In genomic region chr7:122014697-122015096, GRCh38 we compare ENCODE assay signal across 22 cellular contexts.
A peak's percentile ranks its signal among the peaks of the same experiment; 100 is the strongest.
DNase-seq lines count a peak whose midpoint lies in the region; ATAC-seq, FAIRE-seq and TF ChIP-seq lines count a peak whose summit lies in the region.
"Had no signal": no experiment of that assay in that cellular context is flagged by ENCODE, and none has a peak within 500 bp of the region (broad histone marks: within the 10 kb centered on the region; RNA-seq: fewer than 3 reads in every experiment).

No MANE protein-coding gene starts in this region.

- no peaks in the 10 kb centered on the region for H3K9me2 ChIP-seq in SK-N-SH

- H3K14ac ChIP-seq in H9 (ENCODE audit: insufficient read depth, low read length) = no peak overlapping the region

- H3K27me3 ChIP-seq in H9 (ENCODE audit: insufficient read depth, low read length) (no peaks in the 10 kb centered on the region), SK-N-SH (ENCODE audit: insufficient read depth) (peaks cover 18% of the 10 kb centered on the region), foreskin keratinocyte (no peaks in the 10 kb centered on the region)
- H3K27me3 ChIP-seq: adrenal gland, heart right ventricle, transverse colon had no signal

- H3K9me3 Mint-ChIP-seq in H9 (no peaks in the 10 kb centered on the region), glutamatergic neuron (ENCODE audit: unreplicated experiment) (no peaks in the 10 kb centered on the region)
- no peaks in the 10 kb centered on the region for H3K9me3 Mint-ChIP-seq in stimulated activated naive B cell treated with anti-CD40 and anti-IgM and Interleukin-4, amounts not matched to agents 10 μg/mL and 1 μg/mL and 100 μg/mL, for 72 hours
- H3K9me3 Mint-ChIP-seq: activated CD8-positive, alpha-beta T cell treated with anti-CD3 and anti-CD28 coated beads for 36 hours; activated T-helper 1 cell treated with anti-CD3 and anti-CD28 coated beads, Interleukin-12 subunit alpha, Interleukin-12 subunit beta, Interleukin-2, Interleukin-4 antibody, amounts not matched to agents 30 ng/mL and 10 ng/mL and 1 ng/mL, durations not matched to agents 14 hours and 24 hours and 36 hours; stimulated activated effector memory CD8-positive, alpha-beta T cell treated with anti-CD3 and anti-CD28 coated beads, Interleukin-12 subunit alpha, Interleukin-12 subunit beta, amount 100 ng/mL, for 72 hours had no signal

- H3K27ac ChIP-seq in H9 (ENCODE audit: insufficient read length, low read depth, low read length) (no peak overlapping the region), SK-N-SH (ENCODE audit: low read depth in 2 of 2, low read length in 1 of 2) (no peak overlapping the region), foreskin keratinocyte (no peak overlapping the region)
- H3K27ac ChIP-seq: adrenal gland, epithelial cell of prostate, heart right ventricle, transverse colon had no signal

- no peak overlapping the region for H2BK5ac ChIP-seq in H9 (ENCODE audit: insufficient read length, low read length)

- no peaks in the 10 kb centered on the region for H4K20me1 ChIP-seq in H9 (ENCODE audit: control insufficient read depth, insufficient read depth, insufficient read length)
- no peaks in the 10 kb centered on the region for H4K20me1 ChIP-seq in SK-N-SH (ENCODE audit: insufficient read depth)

- H3K56ac ChIP-seq in H9 (ENCODE audit: insufficient read length, low read depth, low read length) = no peak overlapping the region

- no peak overlapping the region for H4K5ac ChIP-seq in H9 (ENCODE audit: insufficient read length, low read depth, low read length)

- no peaks in the 10 kb centered on the region for H3F3A ChIP-seq in SK-N-SH (replicated peaks; ENCODE audit: insufficient read depth)

- H3K23ac ChIP-seq in H9 (ENCODE audit: insufficient read length, low read depth, low read length) = no peak overlapping the region

- H2BK15ac ChIP-seq in H9 (ENCODE audit: low read depth, low read length) = no peak overlapping the region

- H3T11ph ChIP-seq in H9 (ENCODE audit: low read length) = no peak overlapping the region

- H3K4me3 Mint-ChIP-seq in H9 (no peak overlapping the region), glutamatergic neuron (ENCODE audit: unreplicated experiment) (no peak overlapping the region)
- no peak overlapping the region for H3K4me3 Mint-ChIP-seq in stimulated activated naive B cell treated with anti-CD40 and anti-IgM and Interleukin-4, amounts not matched to agents 10 μg/mL and 1 μg/mL and 100 μg/mL, for 72 hours
- H3K4me3 Mint-ChIP-seq: activated CD8-positive, alpha-beta T cell treated with anti-CD3 and anti-CD28 coated beads for 36 hours; activated T-helper 1 cell treated with anti-CD3 and anti-CD28 coated beads, Interleukin-12 subunit alpha, Interleukin-12 subunit beta, Interleukin-2, Interleukin-4 antibody, amounts not matched to agents 30 ng/mL and 10 ng/mL and 1 ng/mL, durations not matched to agents 14 hours and 24 hours and 36 hours; stimulated activated effector memory CD8-positive, alpha-beta T cell treated with anti-CD3 and anti-CD28 coated beads, Interleukin-12 subunit alpha, Interleukin-12 subunit beta, amount 100 ng/mL, for 72 hours had no signal

- TF ChIP-seq RAD21 in SK-N-SH (IDR thresholded peaks at IDR 0.05; ENCODE audit: low read length) = no peak

- H3K36me3 Mint-ChIP-seq in H9 (ENCODE audit: insufficient read depth in 1 of 3, low read depth in 3 of 3) = peaks cover 34 to 37% (median 36%) of the 10 kb centered on the region in 3 experiments
- no peaks in the 10 kb centered on the region for H3K36me3 Mint-ChIP-seq in stimulated activated naive B cell treated with anti-CD40 and anti-IgM and Interleukin-4, amounts not matched to agents 10 μg/mL and 1 μg/mL and 100 μg/mL, for 72 hours
- H3K36me3 Mint-ChIP-seq in glutamatergic neuron (ENCODE audit: unreplicated experiment) = peaks cover 4% of the 10 kb centered on the region
- H3K36me3 Mint-ChIP-seq: stimulated activated effector memory CD8-positive, alpha-beta T cell treated with anti-CD3 and anti-CD28 coated beads, Interleukin-12 subunit alpha, Interleukin-12 subunit beta, amount 100 ng/mL, for 72 hours had no signal

- H3K9me3 ChIP-seq in H9 (ENCODE audit: control insufficient read depth, low read depth, low read length) (no peaks in the 10 kb centered on the region), SK-N-SH (no peaks in the 10 kb centered on the region)
- H3K9me3 ChIP-seq: adrenal gland, heart right ventricle, transverse colon had no signal

- no peak overlapping the region for H3K9ac ChIP-seq in H9 (ENCODE audit: extremely low read depth, insufficient read length, low read length)
- H3K9ac ChIP-seq in SK-N-SH = no peak overlapping the region

- H3K27ac Mint-ChIP-seq in H9 (no peak overlapping the region), glutamatergic neuron (ENCODE audit: unreplicated experiment) (no peak overlapping the region)
- no peak overlapping the region for H3K27ac Mint-ChIP-seq in stimulated activated naive B cell treated with anti-CD40 and anti-IgM and Interleukin-4, amounts not matched to agents 10 μg/mL and 1 μg/mL and 100 μg/mL, for 72 hours
- H3K27ac Mint-ChIP-seq: activated CD8-positive, alpha-beta T cell treated with anti-CD3 and anti-CD28 coated beads for 36 hours; activated T-helper 1 cell treated with anti-CD3 and anti-CD28 coated beads, Interleukin-12 subunit alpha, Interleukin-12 subunit beta, Interleukin-2, Interleukin-4 antibody, amounts not matched to agents 30 ng/mL and 10 ng/mL and 1 ng/mL, durations not matched to agents 14 hours and 24 hours and 36 hours; stimulated activated effector memory CD8-positive, alpha-beta T cell treated with anti-CD3 and anti-CD28 coated beads, Interleukin-12 subunit alpha, Interleukin-12 subunit beta, amount 100 ng/mL, for 72 hours had no signal

- CTCF ChIA-PET in SK-N-SH (lab: Yijun Ruan, JAX) = interaction anchor here (0.8 kb wide), 1 partner anchor 78 kb away, joined by 3 read pairs; no protein-coding TSS in a partner anchor

- H3K4me1 ChIP-seq in H9 (ENCODE audit: insufficient read depth, low read length) (no peaks in the 10 kb centered on the region), SK-N-SH (ENCODE audit: control insufficient read depth in 1 of 2, insufficient read depth in 2 of 2, low read depth in 1 of 2, low read length in 1 of 2) (no peaks in the 10 kb centered on the region), foreskin keratinocyte (peaks cover 8% of the 10 kb centered on the region)
- H3K4me1 ChIP-seq: adrenal gland, heart right ventricle, transverse colon had no signal

- DNase-seq in H9 (no peak), SK-N-SH (no peak), foreskin keratinocyte (no peak), glutamatergic neuron (no peak), NCI-H1105 treated with DMSO at 0.1 percent for 48 hours (lab: John Stamatoyannopoulos, UW) (no peak)
- DNase-seq in stimulated activated naive B cell treated with anti-CD40 and anti-IgM and Interleukin-4, amounts not matched to agents 10 μg/mL and 1 μg/mL and 100 μg/mL, for 72 hours = no peak
- DNase-seq: activated CD8-positive, alpha-beta T cell treated with anti-CD3 and anti-CD28 coated beads for 36 hours; adrenal gland; COR-L47; heart right ventricle; KBM-7; kidney; midbrain; NCI-H1417 treated with DMSO at 0.1 percent for 48 hours; NCI-H2227 treated with DMSO at 0.1 percent for 48 hours; transverse colon had no signal

- H3K23me2 ChIP-seq in H9 (ENCODE audit: insufficient read length, low read depth, low read length, poor library complexity, severe bottlenecking) = no peaks in the 10 kb centered on the region

- POLR2A ChIA-PET in SK-N-SH (lab: Yijun Ruan, JAX) = no interaction called here

- no peak overlapping the region for H2BK12ac ChIP-seq in H9 (ENCODE audit: insufficient read length, low read depth, low read length)

- H2AK5ac ChIP-seq in H9 (ENCODE audit: insufficient read length, low read length) = no peak overlapping the region

- H4K8ac ChIP-seq in H9 (replicated peaks; ENCODE audit: insufficient read length, low read depth, low read length) = no peak overlapping the region

- no peaks in the 10 kb centered on the region for H3K79me2 ChIP-seq in H9 (ENCODE audit: insufficient read depth, low read length)
- no peaks in the 10 kb centered on the region for H3K79me2 ChIP-seq in SK-N-SH (ENCODE audit: insufficient read depth)

- ATAC-seq in foreskin keratinocyte = no peak
- ATAC-seq in stimulated activated naive B cell treated with anti-CD40 and anti-IgM and Interleukin-4, amounts not matched to agents 10 μg/mL and 1 μg/mL and 100 μg/mL, for 72 hours (replicated peaks) = no peak
- ATAC-seq in HG03378 (IDR thresholded peaks at IDR 0.05; ENCODE audit: unreplicated experiment) = no peak
- ATAC-seq: activated CD8-positive, alpha-beta T cell treated with anti-CD3 and anti-CD28 coated beads for 36 hours; heart right ventricle; stimulated activated effector memory CD8-positive, alpha-beta T cell treated with anti-CD3 and anti-CD28 coated beads, Interleukin-12 subunit alpha, Interleukin-12 subunit beta, amount 100 ng/mL, for 72 hours had no signal

- no peak overlapping the region for H2BK20ac ChIP-seq in H9 (ENCODE audit: low read depth, low read length, poor library complexity, severe bottlenecking)

- no peak overlapping the region for H3K4ac ChIP-seq in H9 (ENCODE audit: low read depth, low read length)

- no peaks in the 10 kb centered on the region for H3K79me1 ChIP-seq in H9 (ENCODE audit: insufficient read depth, low read depth, low read length, poor library complexity, severe bottlenecking)

- H3K18ac ChIP-seq in H9 (ENCODE audit: insufficient read length, low read depth, low read length) = no peak overlapping the region

- no peak overlapping the region for H3K4me2 ChIP-seq in H9 (ENCODE audit: insufficient read depth, insufficient read length, low read length)
- H3K4me2 ChIP-seq in SK-N-SH = no peak overlapping the region

- H3K27me3 Mint-ChIP-seq in H9 (ENCODE audit: low read depth) = no peaks in the 10 kb centered on the region
- no peaks in the 10 kb centered on the region for H3K27me3 Mint-ChIP-seq in stimulated activated naive B cell treated with anti-CD40 and anti-IgM and Interleukin-4, amounts not matched to agents 10 μg/mL and 1 μg/mL and 100 μg/mL, for 72 hours
- peaks cover 1% of the 10 kb centered on the region for H3K27me3 Mint-ChIP-seq in glutamatergic neuron (ENCODE audit: unreplicated experiment)
- H3K27me3 Mint-ChIP-seq: activated CD8-positive, alpha-beta T cell treated with anti-CD3 and anti-CD28 coated beads for 36 hours had no signal

- TF ChIP-seq CTCF in H9 (conservative IDR thresholded peaks at IDR 0.05) (peak; percentile 38; the same call in 2 of the 3 replicates), SK-N-SH (IDR thresholded peaks at IDR 0.05) (peak; percentile 48), foreskin keratinocyte (conservative IDR thresholded peaks at IDR 0.05) (peak; percentile 51), glutamatergic neuron (IDR thresholded peaks at IDR 0.05; ENCODE audit: partially characterized antibody, unreplicated experiment) (no peak)

- no peak for TF ChIP-seq EP300 in SK-N-SH (IDR thresholded peaks at IDR 0.05; ENCODE audit: borderline replicate concordance in 1 of 2, low read depth in 1 of 2, low read length in 1 of 2)

- no peak overlapping the region for H2BK120ac ChIP-seq in H9 (ENCODE audit: low read depth, low read length, poor library complexity, severe bottlenecking)

- no peak overlapping the region for H2AFZ ChIP-seq in H9 (ENCODE audit: low read length)
- H2AFZ ChIP-seq in SK-N-SH (ENCODE audit: low read depth) = no peak overlapping the region

- WGBS in H9 (ENCODE audit: extremely low coverage, insufficient read length, low lambda C conversion rate) = no CpG with 5 or more reads among the region's 1 CpG
- WGBS in SK-N-SH (ENCODE audit: low lambda C conversion rate) = 17% methylated on average over 1 of the region's 1 CpG

- FAIRE-seq in A204.1 (lab: Jason Lieb, UNC) = peak; percentile 98
- FAIRE-seq: colon had no signal

- no peak overlapping the region for H3K4me3 ChIP-seq in SK-N-SH (ENCODE audit: low read depth in 2 of 2, low read length in 1 of 2)
- H3K4me3 ChIP-seq: adrenal gland, heart right ventricle, transverse colon had no signal

- H3K4me1 Mint-ChIP-seq in H9 (no peaks in the 10 kb centered on the region), glutamatergic neuron (ENCODE audit: low read depth, unreplicated experiment) (no peaks in the 10 kb centered on the region)
- H3K4me1 Mint-ChIP-seq in stimulated activated naive B cell treated with anti-CD40 and anti-IgM and Interleukin-4, amounts not matched to agents 10 μg/mL and 1 μg/mL and 100 μg/mL, for 72 hours = no peaks in the 10 kb centered on the region
- H3K4me1 Mint-ChIP-seq: stimulated activated effector memory CD8-positive, alpha-beta T cell treated with anti-CD3 and anti-CD28 coated beads, Interleukin-12 subunit alpha, Interleukin-12 subunit beta, amount 100 ng/mL, for 72 hours had no signal

- no peak overlapping the region for H4K91ac ChIP-seq in H9 (ENCODE audit: insufficient read length, low read depth, low read length)

- H3K36me3 ChIP-seq in SK-N-SH (replicated peaks in 1 of 2; ENCODE audit: control insufficient read depth in 1 of 2, insufficient read depth in 2 of 2, low read length in 1 of 2) = no peaks in the 10 kb centered on the region
- H3K36me3 ChIP-seq: adrenal gland, heart right ventricle, transverse colon had no signal
